ENCODE assay signal across 13 cellular contexts in genomic region chr5:57816108-57816507, GRCh38.
DNase-seq lines count a peak whose midpoint lies in the region; ATAC-seq lines count a peak whose summit lies in the region.
"Had no signal": no experiment of that assay in that cellular context is flagged by ENCODE, and none has a peak within 500 bp of the region (broad histone marks: within the 10 kb centered on the region; RNA-seq: fewer than 3 reads in every experiment).

No MANE protein-coding gene starts in this region.

- DNase-seq in GM03348 (ENCODE audit: low spot score) (peak; percentile 84), NCI-H460 (ENCODE audit: extremely low read depth, low read depth) (peak; percentile 88), dermis microvascular lymphatic vessel endothelial cell (ENCODE audit: low read depth in 2 of 2) (peak; percentile 20 to 87), myocyte (ENCODE audit: low read depth) (peak; percentile 87)
- DNase-seq: activated CD4-positive, alpha-beta T cell treated with anti-CD3 and anti-CD28 coated beads, Interleukin-2, amount 50 U/mL, for 4 hours; left colon; NCI-H1048; sigmoid colon; stimulated activated naive B cell treated with anti-CD40 and anti-IgM and Interleukin-4, amounts not matched to agents 10 μg/mL and 1 μg/mL and 100 μg/mL, for 72 hours had no signal

- no peak for ATAC-seq in GM21367 (IDR thresholded peaks at IDR 0.05; ENCODE audit: unreplicated experiment)
- ATAC-seq in GM21825 (IDR thresholded peaks at IDR 0.05; ENCODE audit: unreplicated experiment), result no peak
- no peak for ATAC-seq in GM21737 (IDR thresholded peaks at IDR 0.05; ENCODE audit: unreplicated experiment)
- no peak for ATAC-seq in HG02798 (IDR thresholded peaks at IDR 0.05; ENCODE audit: poor library complexity, unreplicated experiment)
- ATAC-seq: left colon; stimulated activated naive B cell treated with anti-CD40 and anti-IgM and Interleukin-4, amounts not matched to agents 10 μg/mL and 1 μg/mL and 100 μg/mL, for 72 hours had no signal
